Comparison of ENCODE assay signal across 14 cellular contexts in the genomic region with DNA sequence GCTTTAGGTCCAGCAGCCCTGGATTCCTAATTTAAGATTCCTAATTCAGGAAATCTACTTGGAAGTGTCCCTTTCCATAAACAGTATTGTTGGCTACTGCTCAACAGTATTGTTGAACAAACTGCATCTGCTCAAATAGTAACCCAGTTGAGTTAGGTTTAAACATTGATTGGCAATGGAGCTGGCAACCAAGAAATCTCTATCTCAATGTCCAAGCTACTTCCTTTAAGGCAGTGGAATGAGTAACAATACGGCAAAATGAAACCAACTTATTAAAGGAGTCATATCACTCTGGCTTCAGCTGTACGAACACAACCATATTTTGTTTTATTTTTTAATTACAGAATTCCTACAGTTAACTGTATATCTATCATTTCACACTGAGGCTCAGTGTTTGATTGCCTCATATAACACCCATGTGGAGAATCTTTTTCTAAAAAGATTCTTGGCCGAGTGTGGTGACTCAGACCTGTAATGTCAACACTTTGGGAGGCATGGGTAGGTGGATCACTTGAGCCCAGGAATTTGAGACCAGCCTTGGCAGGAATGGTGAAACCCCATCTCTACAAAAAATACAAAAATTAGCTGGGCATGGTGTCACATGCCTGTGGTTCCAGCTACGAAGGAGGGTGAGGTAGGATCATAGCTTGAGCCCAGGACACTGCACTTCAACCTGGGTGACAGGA.
A peak's percentile ranks its signal among the peaks of the same experiment; 100 is the strongest.
DNase-seq lines count a peak whose midpoint lies in the region; ATAC-seq, FAIRE-seq and TF ChIP-seq lines count a peak whose summit lies in the region.
"Had no signal": no experiment of that assay in that cellular context is flagged by ENCODE, and none has a peak within 500 bp of the region (broad histone marks: within the 10 kb centered on the region; RNA-seq: fewer than 3 reads in every experiment).

No MANE protein-coding gene starts in this region.

- no peak for TF ChIP-seq POLR2A in lower leg skin (IDR thresholded peaks at IDR 0.05)

- H3K27ac ChIP-seq in left lung = no peak overlapping the region

- peak; percentile 58 for ATAC-seq in left lung
- ATAC-seq in HG03039 (IDR thresholded peaks at IDR 0.05; ENCODE audit: unreplicated experiment) = no peak

- FAIRE-seq in bronchial epithelial cell (lab: Jason Lieb, UNC) = peak; percentile 28

- H3K36me3 ChIP-seq in bronchial epithelial cell (ENCODE audit: control insufficient read depth, insufficient read depth, low read length) = no peaks in the 10 kb centered on the region
- peaks cover 0 to 4% of the 10 kb centered on the region in 2 donors for H3K36me3 ChIP-seq in left lung

- TF ChIP-seq CTCF in AG09319 (IDR thresholded peaks at IDR 0.05; ENCODE audit: low read depth, low read length) = no peak
- TF ChIP-seq CTCF in bronchial epithelial cell (IDR thresholded peaks at IDR 0.05; ENCODE audit: insufficient read depth, low read length, severe bottlenecking) = no peak
- no peak for TF ChIP-seq CTCF in left lung (IDR thresholded peaks at IDR 0.05)
- no peak for TF ChIP-seq CTCF in lower leg skin (IDR thresholded peaks at IDR 0.05)

- WGBS in lower leg skin, 2 donors = 70 to 84% methylated on average over 4 of the region's 4 CpGs

- no peak overlapping the region for H3K4me3 ChIP-seq in bronchial epithelial cell (ENCODE audit: low read depth, low read length)
- no peak overlapping the region for H3K4me3 ChIP-seq in left lung
- H3K4me3 ChIP-seq in lower leg skin (ENCODE audit: low read depth, poor library complexity, severe bottlenecking) = no peak overlapping the region
- H3K4me3 ChIP-seq: esophagus muscularis mucosa had no signal

- no peaks in the 10 kb centered on the region for H3K9me3 ChIP-seq in left lung
- H3K9me3 ChIP-seq: esophagus muscularis mucosa had no signal

- no peaks in the 10 kb centered on the region for H3K27me3 ChIP-seq in bronchial epithelial cell (ENCODE audit: control insufficient read depth, insufficient read depth, low read length)
- H3K27me3 ChIP-seq in left lung = peaks cover 0 to 4% of the 10 kb centered on the region in 2 donors
- H3K27me3 ChIP-seq: esophagus muscularis mucosa had no signal

- no peaks in the 10 kb centered on the region for H3K4me1 ChIP-seq in left lung

- intact Hi-C loops in left lung (cut with DNase I) (no loop called here), lower leg skin (cut with DNase I; ENCODE audit: low total_unique reads) (no loop called here)

- peak; percentile 15 for DNase-seq in AG09319 (ENCODE audit: extremely low read depth, low read depth)
- peak; percentile 39 for DNase-seq in HS-5 (ENCODE audit: low read depth)
- peak; percentile 79 for DNase-seq in bronchial epithelial cell (ENCODE audit: low read depth)
- no peak for DNase-seq in left lung
- no peak for DNase-seq in lower leg skin (ENCODE audit: low spot score in 2 of 2)
- DNase-seq in stimulated activated CD4-positive, alpha-beta T cell treated with anti-CD3 and anti-CD28 coated beads, Interleukin-4, amount 100 ng/mL, for 1 hour = no peak
- no peak for DNase-seq in islet precursor cell
- DNase-seq: activated naive CD4-positive, alpha-beta T cell; DND-41; NCI-H2029; stimulated activated CD8-positive, alpha-beta memory T cell treated with anti-CD3 and anti-CD28 coated beads, Interleukin-4, amount 100 ng/mL, for 48 hours; trophoblast cell had no signal

Comparison
In these comparisons a context has a peak if more than half of its experiments do, and no peak if none do; other contexts are left out.
1. DNase-seq: peak in AG09319 (single experiment), HS-5 (single experiment) and bronchial epithelial cell (single experiment); none in left lung (0 of 2), lower leg skin (0 of 2), stimulated activated CD4-positive, alpha-beta T cell treated with anti-CD3 and anti-CD28 coated beads, Interleukin-4, amount 100 ng/mL, for 1 hour (single experiment) and islet precursor cell (single experiment).